In the genomic region with DNA sequence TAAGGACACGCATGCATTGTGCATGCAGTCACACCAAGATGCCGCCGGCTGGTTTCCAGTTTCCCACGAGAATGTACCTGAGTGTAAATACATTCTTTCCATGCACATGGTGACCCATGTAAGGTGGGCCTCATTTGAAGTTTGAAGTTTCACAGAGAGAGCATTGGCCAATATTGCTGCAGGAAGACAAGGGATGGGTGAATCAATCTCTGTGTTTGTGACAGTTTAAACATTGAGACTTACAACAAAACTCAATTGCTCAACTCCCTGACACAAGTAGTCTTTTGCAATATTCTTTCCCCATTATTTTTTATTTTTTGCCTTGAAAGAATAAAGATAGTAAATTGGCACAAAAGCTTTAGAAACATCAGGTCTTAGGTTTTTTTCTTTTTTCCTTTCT, we compare ENCODE assay signal across 1 cellular context.
TF ChIP-seq lines count a peak whose summit lies in the region.

No MANE protein-coding gene starts in this region.

TF ChIP-seq in WTC11, 78 proteins besides CTCF, POLR2A, EP300 and RAD21 (continued from another document):
- TF ChIP-seq, protein P1, sequence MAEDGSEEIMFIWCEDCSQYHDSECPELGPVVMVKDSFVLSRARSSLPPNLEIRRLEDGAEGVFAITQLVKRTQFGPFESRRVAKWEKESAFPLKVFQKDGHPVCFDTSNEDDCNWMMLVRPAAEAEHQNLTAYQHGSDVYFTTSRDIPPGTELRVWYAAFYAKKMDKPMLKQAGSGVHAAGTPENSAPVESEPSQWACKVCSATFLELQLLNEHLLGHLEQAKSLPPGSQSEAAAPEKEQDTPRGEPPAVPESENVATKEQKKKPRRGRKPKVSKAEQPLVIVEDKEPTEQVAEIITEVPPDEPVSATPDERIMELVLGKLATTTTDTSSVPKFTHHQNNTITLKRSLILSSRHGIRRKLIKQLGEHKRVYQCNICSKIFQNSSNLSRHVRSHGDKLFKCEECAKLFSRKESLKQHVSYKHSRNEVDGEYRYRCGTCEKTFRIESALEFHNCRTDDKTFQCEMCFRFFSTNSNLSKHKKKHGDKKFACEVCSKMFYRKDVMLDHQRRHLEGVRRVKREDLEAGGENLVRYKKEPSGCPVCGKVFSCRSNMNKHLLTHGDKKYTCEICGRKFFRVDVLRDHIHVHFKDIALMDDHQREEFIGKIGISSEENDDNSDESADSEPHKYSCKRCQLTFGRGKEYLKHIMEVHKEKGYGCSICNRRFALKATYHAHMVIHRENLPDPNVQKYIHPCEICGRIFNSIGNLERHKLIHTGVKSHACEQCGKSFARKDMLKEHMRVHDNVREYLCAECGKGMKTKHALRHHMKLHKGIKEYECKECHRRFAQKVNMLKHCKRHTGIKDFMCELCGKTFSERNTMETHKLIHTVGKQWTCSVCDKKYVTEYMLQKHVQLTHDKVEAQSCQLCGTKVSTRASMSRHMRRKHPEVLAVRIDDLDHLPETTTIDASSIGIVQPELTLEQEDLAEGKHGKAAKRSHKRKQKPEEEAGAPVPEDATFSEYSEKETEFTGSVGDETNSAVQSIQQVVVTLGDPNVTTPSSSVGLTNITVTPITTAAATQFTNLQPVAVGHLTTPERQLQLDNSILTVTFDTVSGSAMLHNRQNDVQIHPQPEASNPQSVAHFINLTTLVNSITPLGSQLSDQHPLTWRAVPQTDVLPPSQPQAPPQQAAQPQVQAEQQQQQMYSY (CRISPR knock-in tag; IDR thresholded peaks at IDR 0.05) = no peak
- TF ChIP-seq NFYB (CRISPR knock-in tag; conservative IDR thresholded peaks at IDR 0.05; ENCODE audit: low read depth) (no peak), CBFB (CRISPR knock-in tag; IDR thresholded peaks at IDR 0.05; ENCODE audit: low read depth) (no peak), ZNF219 (CRISPR knock-in tag; IDR thresholded peaks at IDR 0.05; ENCODE audit: borderline replicate concordance) (no peak), TP53 (CRISPR knock-in tag; IDR thresholded peaks at IDR 0.05) (no peak)
- TF ChIP-seq, protein P2, sequence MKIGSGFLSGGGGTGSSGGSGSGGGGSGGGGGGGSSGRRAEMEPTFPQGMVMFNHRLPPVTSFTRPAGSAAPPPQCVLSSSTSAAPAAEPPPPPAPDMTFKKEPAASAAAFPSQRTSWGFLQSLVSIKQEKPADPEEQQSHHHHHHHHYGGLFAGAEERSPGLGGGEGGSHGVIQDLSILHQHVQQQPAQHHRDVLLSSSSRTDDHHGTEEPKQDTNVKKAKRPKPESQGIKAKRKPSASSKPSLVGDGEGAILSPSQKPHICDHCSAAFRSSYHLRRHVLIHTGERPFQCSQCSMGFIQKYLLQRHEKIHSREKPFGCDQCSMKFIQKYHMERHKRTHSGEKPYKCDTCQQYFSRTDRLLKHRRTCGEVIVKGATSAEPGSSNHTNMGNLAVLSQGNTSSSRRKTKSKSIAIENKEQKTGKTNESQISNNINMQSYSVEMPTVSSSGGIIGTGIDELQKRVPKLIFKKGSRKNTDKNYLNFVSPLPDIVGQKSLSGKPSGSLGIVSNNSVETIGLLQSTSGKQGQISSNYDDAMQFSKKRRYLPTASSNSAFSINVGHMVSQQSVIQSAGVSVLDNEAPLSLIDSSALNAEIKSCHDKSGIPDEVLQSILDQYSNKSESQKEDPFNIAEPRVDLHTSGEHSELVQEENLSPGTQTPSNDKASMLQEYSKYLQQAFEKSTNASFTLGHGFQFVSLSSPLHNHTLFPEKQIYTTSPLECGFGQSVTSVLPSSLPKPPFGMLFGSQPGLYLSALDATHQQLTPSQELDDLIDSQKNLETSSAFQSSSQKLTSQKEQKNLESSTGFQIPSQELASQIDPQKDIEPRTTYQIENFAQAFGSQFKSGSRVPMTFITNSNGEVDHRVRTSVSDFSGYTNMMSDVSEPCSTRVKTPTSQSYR (CRISPR knock-in tag; IDR thresholded peaks at IDR 0.05) = no peak
- TF ChIP-seq, protein P3, sequence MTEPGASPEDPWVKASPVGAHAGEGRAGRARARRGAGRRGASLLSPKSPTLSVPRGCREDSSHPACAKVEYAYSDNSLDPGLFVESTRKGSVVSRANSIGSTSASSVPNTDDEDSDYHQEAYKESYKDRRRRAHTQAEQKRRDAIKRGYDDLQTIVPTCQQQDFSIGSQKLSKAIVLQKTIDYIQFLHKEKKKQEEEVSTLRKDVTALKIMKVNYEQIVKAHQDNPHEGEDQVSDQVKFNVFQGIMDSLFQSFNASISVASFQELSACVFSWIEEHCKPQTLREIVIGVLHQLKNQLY (CRISPR knock-in tag; IDR thresholded peaks at IDR 0.05) = no peak
- TF ChIP-seq, protein P4, sequence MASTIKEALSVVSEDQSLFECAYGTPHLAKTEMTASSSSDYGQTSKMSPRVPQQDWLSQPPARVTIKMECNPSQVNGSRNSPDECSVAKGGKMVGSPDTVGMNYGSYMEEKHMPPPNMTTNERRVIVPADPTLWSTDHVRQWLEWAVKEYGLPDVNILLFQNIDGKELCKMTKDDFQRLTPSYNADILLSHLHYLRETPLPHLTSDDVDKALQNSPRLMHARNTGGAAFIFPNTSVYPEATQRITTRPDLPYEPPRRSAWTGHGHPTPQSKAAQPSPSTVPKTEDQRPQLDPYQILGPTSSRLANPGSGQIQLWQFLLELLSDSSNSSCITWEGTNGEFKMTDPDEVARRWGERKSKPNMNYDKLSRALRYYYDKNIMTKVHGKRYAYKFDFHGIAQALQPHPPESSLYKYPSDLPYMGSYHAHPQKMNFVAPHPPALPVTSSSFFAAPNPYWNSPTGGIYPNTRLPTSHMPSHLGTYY (CRISPR knock-in tag; IDR thresholded peaks at IDR 0.05) = no peak
